In the genomic region with DNA sequence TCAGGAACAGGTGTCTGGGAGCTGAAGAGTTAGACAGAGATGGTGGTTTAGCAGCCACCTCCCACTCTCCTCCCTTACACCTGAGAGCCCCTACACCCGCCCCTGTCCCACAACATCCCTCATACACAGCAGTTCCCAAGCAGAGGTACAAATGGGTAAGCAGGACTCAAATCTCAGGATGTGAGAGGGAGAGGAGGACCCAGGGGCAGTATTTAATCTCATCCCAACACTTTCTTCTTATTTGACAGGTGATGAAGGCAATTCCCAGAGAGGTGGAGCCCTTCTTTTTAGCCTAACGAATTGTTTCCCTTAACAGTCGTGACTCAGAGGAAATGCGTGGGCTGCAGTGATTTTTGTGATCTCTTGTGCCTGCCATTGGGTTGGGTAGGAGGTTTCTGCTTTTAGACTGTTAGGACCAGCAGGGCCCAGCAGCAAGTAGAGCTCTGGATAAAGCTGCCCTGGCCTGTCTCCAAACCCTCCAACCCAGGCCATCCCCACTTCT, we compare ENCODE assay signal across 10 cellular contexts.
A peak's percentile ranks its signal among the peaks of the same experiment; 100 is the strongest.
DNase-seq lines count a peak whose midpoint lies in the region; ATAC-seq and TF ChIP-seq lines count a peak whose summit lies in the region.
"Had no signal": no experiment of that assay in that cellular context is flagged by ENCODE, and none has a peak within 500 bp of the region (broad histone marks: within the 10 kb centered on the region; RNA-seq: fewer than 3 reads in every experiment).

No MANE protein-coding gene starts in this region.

- DNase-seq in A673 (ENCODE audit: low spot score) = peak; percentile 80
- peak; percentile 65 for DNase-seq in activated naive CD4-positive, alpha-beta T cell treated with anti-CD3 and anti-CD28 coated beads, Interleukin-2, amount 50 U/mL, for 16 hours
- peak in 6 of 10 donors; percentile 32 to 90 (median 54) for DNase-seq in posterior cingulate gyrus
- no peak for DNase-seq in cerebellum (ENCODE audit: low spot score)
- DNase-seq: thyroid gland had no signal

- no peaks in the 10 kb centered on the region for H3K27me3 ChIP-seq in A673 (replicated peaks; ENCODE audit: insufficient read depth, low read depth, low read length, poor library complexity)
- H3K27me3 ChIP-seq: BLaER1, thyroid gland had no signal

- peak overlapping the region; percentile 32 for H3K27ac ChIP-seq in A673 (ENCODE audit: low read depth, low read length, poor library complexity, severe bottlenecking)
- H3K27ac ChIP-seq in HEK293 (ENCODE audit: extremely low read depth, low read depth, low read length) = no peak overlapping the region
- H3K27ac ChIP-seq: BLaER1, thyroid gland had no signal

- H3K9me3 ChIP-seq in A673 (ENCODE audit: low read depth, low read length, poor library complexity, severe bottlenecking) (no peaks in the 10 kb centered on the region), HEK293 (ENCODE audit: control insufficient read depth, insufficient read depth, low read depth, low read length) (no peaks in the 10 kb centered on the region)
- H3K9me3 ChIP-seq: BLaER1, thyroid gland had no signal

- no peak overlapping the region for H3K4me3 ChIP-seq in A673 (ENCODE audit: low read depth, low read length, poor library complexity, severe bottlenecking)
- no peak overlapping the region for H3K4me3 ChIP-seq in HEK293 (ENCODE audit: low read depth, low read length)
- H3K4me3 ChIP-seq: BLaER1, thyroid gland had no signal

- POLR2A ChIA-PET in A673 (lab: Charles Lee; ENCODE audit: low non-redundant PET) (no interaction called here), HEK293 (lab: Yijun Ruan, JAX) (no interaction called here)

- H3K36me3 ChIP-seq in A673 (ENCODE audit: insufficient read depth, low read length, poor library complexity, severe bottlenecking) (no peaks in the 10 kb centered on the region), HEK293 (ENCODE audit: control insufficient read depth in 2 of 2, insufficient read depth in 1 of 2, low read length in 2 of 2) (no peaks in the 10 kb centered on the region)
- H3K36me3 ChIP-seq: BLaER1, thyroid gland had no signal

- H3K4me1 ChIP-seq in A673 (ENCODE audit: insufficient read depth, low read length, poor library complexity, severe bottlenecking) = peaks cover 28% of the 10 kb centered on the region
- no peaks in the 10 kb centered on the region for H3K4me1 ChIP-seq in HEK293 (ENCODE audit: control insufficient read depth, insufficient read depth, low read length)
- H3K4me1 ChIP-seq: thyroid gland had no signal

- no peak for ATAC-seq in HG03045 (IDR thresholded peaks at IDR 0.05; ENCODE audit: unreplicated experiment)
- no peak for ATAC-seq in GM21423 (IDR thresholded peaks at IDR 0.05; ENCODE audit: unreplicated experiment)
- ATAC-seq in HG02759 (IDR thresholded peaks at IDR 0.05; ENCODE audit: unreplicated experiment) = no peak

- intact Hi-C loops in A673 (cut with micrococcal nuclease; ENCODE audit: unreplicated experiment) (no loop called here), posterior cingulate gyrus (cut with DNase I) (no loop called here)

- TF ChIP-seq CTCF in A673 (conservative IDR thresholded peaks at IDR 0.05; ENCODE audit: low read depth, low read length) (no peak), HEK293 (tag by site-specific recombination; IDR thresholded peaks at IDR 0.05) (no peak)

- no TSS peak for BruUV-seq in A673 (replicated peaks; lab: Mats Ljungman, UMichigan)

- CTCF ChIA-PET in A673 (lab: Charles Lee) (interaction anchor here (0.6 kb wide), 1 partner anchor 42 kb away, joined by 4 read pairs; no protein-coding TSS in a partner anchor), HEK293 (lab: Yijun Ruan, JAX) (interaction anchor here (0.9 kb wide), 1 partner anchor 136 kb away, joined by 3 read pairs; no protein-coding TSS in a partner anchor)

TF ChIP-seq in HEK293, 187 proteins besides CTCF, POLR2A, EP300 and RAD21:
- TF ChIP-seq, protein P1, sequence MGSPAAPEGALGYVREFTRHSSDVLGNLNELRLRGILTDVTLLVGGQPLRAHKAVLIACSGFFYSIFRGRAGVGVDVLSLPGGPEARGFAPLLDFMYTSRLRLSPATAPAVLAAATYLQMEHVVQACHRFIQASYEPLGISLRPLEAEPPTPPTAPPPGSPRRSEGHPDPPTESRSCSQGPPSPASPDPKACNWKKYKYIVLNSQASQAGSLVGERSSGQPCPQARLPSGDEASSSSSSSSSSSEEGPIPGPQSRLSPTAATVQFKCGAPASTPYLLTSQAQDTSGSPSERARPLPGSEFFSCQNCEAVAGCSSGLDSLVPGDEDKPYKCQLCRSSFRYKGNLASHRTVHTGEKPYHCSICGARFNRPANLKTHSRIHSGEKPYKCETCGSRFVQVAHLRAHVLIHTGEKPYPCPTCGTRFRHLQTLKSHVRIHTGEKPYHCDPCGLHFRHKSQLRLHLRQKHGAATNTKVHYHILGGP (tag by site-specific recombination; IDR thresholded peaks at IDR 0.05) = no peak
- TF ChIP-seq ZNF2 (tag by site-specific recombination; IDR thresholded peaks at IDR 0.05) (no peak), ZFHX2 (tag by site-specific recombination; conservative IDR thresholded peaks at IDR 0.05) (peak; percentile 57; the same call in 1 of the 2 replicates), EGR2 (tag by site-specific recombination; IDR thresholded peaks at IDR 0.05; ENCODE audit: low read depth) (0 out of 2 replicates have a peak, but pooled peaks have one; percentile 26), ZNF776 (tag by site-specific recombination; IDR thresholded peaks at IDR 0.05; ENCODE audit: borderline replicate concordance) (no peak), ZNF24 (tag by site-specific recombination; IDR thresholded peaks at IDR 0.05) (no peak), ZNF239 (tag by site-specific recombination; IDR thresholded peaks at IDR 0.05) (no peak), ZBTB1 (tag by site-specific recombination; IDR thresholded peaks at IDR 0.05) (no peak), TCF7L2 (IDR thresholded peaks at IDR 0.05; ENCODE audit: borderline replicate concordance, low read depth, low read length) (no peak), ZNF629 (tag by site-specific recombination; IDR thresholded peaks at IDR 0.05) (no peak)
- TF ChIP-seq, protein P2, sequence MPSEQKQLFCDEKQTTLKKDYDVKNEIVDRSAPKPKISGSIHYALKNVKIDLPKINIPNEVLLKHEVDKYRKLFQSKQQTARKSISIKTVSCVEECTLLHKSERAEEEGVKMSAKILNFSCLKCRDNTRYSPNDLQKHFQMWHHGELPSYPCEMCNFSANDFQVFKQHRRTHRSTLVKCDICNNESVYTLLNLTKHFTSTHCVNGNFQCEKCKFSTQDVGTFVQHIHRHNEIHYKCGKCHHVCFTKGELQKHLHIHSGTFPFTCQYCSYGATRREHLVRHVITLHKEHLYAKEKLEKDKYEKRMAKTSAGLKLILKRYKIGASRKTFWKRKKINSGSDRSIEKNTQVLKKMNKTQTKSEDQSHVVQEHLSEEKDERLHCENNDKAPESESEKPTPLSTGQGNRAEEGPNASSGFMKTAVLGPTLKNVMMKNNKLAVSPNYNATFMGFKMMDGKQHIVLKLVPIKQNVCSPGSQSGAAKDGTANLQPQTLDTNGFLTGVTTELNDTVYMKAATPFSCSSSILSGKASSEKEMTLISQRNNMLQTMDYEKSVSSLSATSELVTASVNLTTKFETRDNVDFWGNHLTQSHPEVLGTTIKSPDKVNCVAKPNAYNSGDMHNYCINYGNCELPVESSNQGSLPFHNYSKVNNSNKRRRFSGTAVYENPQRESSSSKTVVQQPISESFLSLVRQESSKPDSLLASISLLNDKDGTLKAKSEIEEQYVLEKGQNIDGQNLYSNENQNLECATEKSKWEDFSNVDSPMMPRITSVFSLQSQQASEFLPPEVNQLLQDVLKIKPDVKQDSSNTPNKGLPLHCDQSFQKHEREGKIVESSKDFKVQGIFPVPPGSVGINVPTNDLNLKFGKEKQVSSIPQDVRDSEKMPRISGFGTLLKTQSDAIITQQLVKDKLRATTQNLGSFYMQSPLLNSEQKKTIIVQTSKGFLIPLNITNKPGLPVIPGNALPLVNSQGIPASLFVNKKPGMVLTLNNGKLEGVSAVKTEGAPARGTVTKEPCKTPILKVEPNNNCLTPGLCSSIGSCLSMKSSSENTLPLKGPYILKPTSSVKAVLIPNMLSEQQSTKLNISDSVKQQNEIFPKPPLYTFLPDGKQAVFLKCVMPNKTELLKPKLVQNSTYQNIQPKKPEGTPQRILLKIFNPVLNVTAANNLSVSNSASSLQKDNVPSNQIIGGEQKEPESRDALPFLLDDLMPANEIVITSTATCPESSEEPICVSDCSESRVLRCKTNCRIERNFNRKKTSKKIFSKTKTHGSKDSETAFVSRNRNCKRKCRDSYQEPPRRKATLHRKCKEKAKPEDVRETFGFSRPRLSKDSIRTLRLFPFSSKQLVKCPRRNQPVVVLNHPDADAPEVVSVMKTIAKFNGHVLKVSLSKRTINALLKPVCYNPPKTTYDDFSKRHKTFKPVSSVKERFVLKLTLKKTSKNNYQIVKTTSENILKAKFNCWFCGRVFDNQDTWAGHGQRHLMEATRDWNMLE (tag by site-specific recombination; conservative IDR thresholded peaks at IDR 0.05; ENCODE audit: low read depth) = no peak
- TF ChIP-seq, protein P3, sequence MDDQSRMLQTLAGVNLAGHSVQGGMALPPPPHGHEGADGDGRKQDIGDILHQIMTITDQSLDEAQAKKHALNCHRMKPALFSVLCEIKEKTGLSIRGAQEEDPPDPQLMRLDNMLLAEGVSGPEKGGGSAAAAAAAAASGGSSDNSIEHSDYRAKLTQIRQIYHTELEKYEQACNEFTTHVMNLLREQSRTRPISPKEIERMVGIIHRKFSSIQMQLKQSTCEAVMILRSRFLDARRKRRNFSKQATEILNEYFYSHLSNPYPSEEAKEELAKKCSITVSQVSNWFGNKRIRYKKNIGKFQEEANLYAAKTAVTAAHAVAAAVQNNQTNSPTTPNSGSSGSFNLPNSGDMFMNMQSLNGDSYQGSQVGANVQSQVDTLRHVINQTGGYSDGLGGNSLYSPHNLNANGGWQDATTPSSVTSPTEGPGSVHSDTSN (CRISPR knock-in tag; IDR thresholded peaks at IDR 0.05) = no peak
TF ChIP-seq in HEK293: peak in this region for 2.
